In the genomic region with DNA sequence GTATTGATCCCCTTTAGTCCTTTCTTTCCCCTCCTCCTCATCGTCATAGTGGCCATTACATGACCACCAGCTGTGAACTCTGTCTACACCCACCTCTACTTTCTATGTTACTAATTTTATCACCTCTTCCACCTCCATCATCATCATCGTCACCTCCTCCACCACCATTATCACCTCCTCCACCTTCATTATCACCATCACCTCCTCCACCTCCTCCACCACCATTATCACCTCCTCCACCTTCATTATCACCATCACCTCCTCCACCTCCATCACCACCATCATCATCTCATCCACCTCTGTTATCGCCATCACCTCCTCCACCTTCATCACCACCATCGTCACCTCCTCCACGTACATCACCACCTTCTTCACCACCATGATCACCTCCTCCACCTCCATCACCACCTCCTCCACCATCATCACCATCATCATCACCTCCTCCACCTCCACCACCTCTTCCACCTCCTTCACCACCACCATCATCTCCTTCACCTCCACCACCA, we compare ENCODE assay signal across 20 cellular contexts. TPM values are rescaled to one million over a fixed set of nuclear protein-coding genes. Genes with fewer than 3 reads are reported as not detected.
"Had no signal": no experiment of that assay in that cellular context is flagged by ENCODE, and none has a peak within 500 bp of the region (broad histone marks: within the 10 kb centered on the region; RNA-seq: fewer than 3 reads in every experiment).

No MANE protein-coding gene starts in this region.

- DNase-seq: activated CD4-positive, alpha-beta T cell treated with anti-CD3 and anti-CD28 coated beads, Interleukin-2, amount 50 U/mL, for 1 hour; activated CD4-positive, CD25-positive, alpha-beta regulatory T cell treated with anti-CD3 and anti-CD28 coated beads, Interleukin-2, amount 50 U/mL, for 72 hours; activated naive CD4-positive, alpha-beta T cell treated with Interleukin-2 at 50 U/mL for 16 hours; activated naive CD8-positive, alpha-beta T cell treated with anti-CD3 and anti-CD28 coated beads, Interleukin-2, amount 10 ng/mL, durations not matched to agents 7 days and 5 days; amniotic stem cell; cortex of kidney; kidney; lower lobe of right lung; naive thymus-derived CD4-positive, alpha-beta T cell; pancreas; psoas muscle; stimulated activated CD4-positive, alpha-beta T cell treated with anti-CD3 and anti-CD28 coated beads, Interleukin-4, amount 100 ng/mL, for 24 hours; stimulated activated naive CD8-positive, alpha-beta T cell treated with anti-CD3 and anti-CD28 coated beads, Interleukin-15, Interleukin-2, amounts not matched to agents 100 U/mL and 50 U/mL, for 24 hours; T-helper 1 cell; thyroid gland; upper lobe of right lung; WERI-Rb-1 had no signal

- H3K36me3 ChIP-seq: lower lobe of right lung, neutrophil, pancreas, right atrium auricular region, thyroid gland, upper lobe of right lung had no signal

- H3K27me3 ChIP-seq: neutrophil, pancreas, right atrium auricular region, thyroid gland, upper lobe of right lung had no signal

- ATAC-seq: lower lobe of right lung; naive thymus-derived CD4-positive, alpha-beta T cell; pancreas; psoas muscle; stimulated activated naive CD8-positive, alpha-beta T cell treated with anti-CD3 and anti-CD28 coated beads, Interleukin-15, Interleukin-2, amounts not matched to agents 100 U/mL and 50 U/mL, for 24 hours; upper lobe of right lung had no signal

- H3K4me1 ChIP-seq: lower lobe of right lung, pancreas, psoas muscle, right atrium auricular region, thyroid gland, upper lobe of right lung had no signal

- H3K4me3 ChIP-seq: lower lobe of right lung, pancreas, psoas muscle, right atrium auricular region, thyroid gland, upper lobe of right lung had no signal

- H3K27ac Mint-ChIP-seq: activated naive CD8-positive, alpha-beta T cell treated with anti-CD3 and anti-CD28 coated beads, Interleukin-2, amount 10 ng/mL, durations not matched to agents 7 days and 5 days had no signal

- H3K4me3 Mint-ChIP-seq: activated naive CD8-positive, alpha-beta T cell treated with anti-CD3 and anti-CD28 coated beads, Interleukin-2, amount 10 ng/mL, durations not matched to agents 7 days and 5 days; naive thymus-derived CD4-positive, alpha-beta T cell had no signal

- H3K27me3 Mint-ChIP-seq: activated naive CD8-positive, alpha-beta T cell treated with anti-CD3 and anti-CD28 coated beads, Interleukin-2, amount 10 ng/mL, durations not matched to agents 7 days and 5 days; naive thymus-derived CD4-positive, alpha-beta T cell had no signal

- H3K9me3 ChIP-seq: lower lobe of right lung, neutrophil, pancreas, psoas muscle, right atrium auricular region, thyroid gland, upper lobe of right lung had no signal

RNA-seq across cellular contexts. Expression of a gene that starts 25.8 kb away (rescaled TPM):
- total RNA-seq: fibroblast of villous mesenchyme had no signal
